In the genomic region with DNA sequence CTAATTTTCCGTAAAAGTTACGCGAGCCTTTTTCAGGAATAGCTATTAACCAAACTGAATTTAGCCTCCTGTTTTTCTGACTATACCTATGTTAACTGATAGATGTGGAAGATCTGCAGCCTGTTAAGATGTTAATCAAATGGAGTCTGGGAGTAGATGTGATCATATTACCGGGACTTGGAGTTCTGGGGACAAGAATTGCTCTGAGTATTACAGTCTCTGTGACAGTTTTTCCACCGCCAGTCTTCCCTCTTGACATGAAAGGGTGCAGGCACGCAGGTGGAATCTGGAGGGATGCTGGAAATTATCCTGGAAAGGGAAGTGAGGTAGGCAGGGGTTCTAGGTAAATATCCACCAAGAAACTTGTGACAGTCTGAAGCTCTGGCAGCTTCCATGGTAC, we compare ENCODE assay signal across 1 cellular context.
TF ChIP-seq lines count a peak whose summit lies in the region.

No MANE protein-coding gene starts in this region.

TF ChIP-seq in HepG2, 621 proteins besides CTCF, POLR2A, EP300 and RAD21 (continued from another document):
- TF ChIP-seq, protein P1, sequence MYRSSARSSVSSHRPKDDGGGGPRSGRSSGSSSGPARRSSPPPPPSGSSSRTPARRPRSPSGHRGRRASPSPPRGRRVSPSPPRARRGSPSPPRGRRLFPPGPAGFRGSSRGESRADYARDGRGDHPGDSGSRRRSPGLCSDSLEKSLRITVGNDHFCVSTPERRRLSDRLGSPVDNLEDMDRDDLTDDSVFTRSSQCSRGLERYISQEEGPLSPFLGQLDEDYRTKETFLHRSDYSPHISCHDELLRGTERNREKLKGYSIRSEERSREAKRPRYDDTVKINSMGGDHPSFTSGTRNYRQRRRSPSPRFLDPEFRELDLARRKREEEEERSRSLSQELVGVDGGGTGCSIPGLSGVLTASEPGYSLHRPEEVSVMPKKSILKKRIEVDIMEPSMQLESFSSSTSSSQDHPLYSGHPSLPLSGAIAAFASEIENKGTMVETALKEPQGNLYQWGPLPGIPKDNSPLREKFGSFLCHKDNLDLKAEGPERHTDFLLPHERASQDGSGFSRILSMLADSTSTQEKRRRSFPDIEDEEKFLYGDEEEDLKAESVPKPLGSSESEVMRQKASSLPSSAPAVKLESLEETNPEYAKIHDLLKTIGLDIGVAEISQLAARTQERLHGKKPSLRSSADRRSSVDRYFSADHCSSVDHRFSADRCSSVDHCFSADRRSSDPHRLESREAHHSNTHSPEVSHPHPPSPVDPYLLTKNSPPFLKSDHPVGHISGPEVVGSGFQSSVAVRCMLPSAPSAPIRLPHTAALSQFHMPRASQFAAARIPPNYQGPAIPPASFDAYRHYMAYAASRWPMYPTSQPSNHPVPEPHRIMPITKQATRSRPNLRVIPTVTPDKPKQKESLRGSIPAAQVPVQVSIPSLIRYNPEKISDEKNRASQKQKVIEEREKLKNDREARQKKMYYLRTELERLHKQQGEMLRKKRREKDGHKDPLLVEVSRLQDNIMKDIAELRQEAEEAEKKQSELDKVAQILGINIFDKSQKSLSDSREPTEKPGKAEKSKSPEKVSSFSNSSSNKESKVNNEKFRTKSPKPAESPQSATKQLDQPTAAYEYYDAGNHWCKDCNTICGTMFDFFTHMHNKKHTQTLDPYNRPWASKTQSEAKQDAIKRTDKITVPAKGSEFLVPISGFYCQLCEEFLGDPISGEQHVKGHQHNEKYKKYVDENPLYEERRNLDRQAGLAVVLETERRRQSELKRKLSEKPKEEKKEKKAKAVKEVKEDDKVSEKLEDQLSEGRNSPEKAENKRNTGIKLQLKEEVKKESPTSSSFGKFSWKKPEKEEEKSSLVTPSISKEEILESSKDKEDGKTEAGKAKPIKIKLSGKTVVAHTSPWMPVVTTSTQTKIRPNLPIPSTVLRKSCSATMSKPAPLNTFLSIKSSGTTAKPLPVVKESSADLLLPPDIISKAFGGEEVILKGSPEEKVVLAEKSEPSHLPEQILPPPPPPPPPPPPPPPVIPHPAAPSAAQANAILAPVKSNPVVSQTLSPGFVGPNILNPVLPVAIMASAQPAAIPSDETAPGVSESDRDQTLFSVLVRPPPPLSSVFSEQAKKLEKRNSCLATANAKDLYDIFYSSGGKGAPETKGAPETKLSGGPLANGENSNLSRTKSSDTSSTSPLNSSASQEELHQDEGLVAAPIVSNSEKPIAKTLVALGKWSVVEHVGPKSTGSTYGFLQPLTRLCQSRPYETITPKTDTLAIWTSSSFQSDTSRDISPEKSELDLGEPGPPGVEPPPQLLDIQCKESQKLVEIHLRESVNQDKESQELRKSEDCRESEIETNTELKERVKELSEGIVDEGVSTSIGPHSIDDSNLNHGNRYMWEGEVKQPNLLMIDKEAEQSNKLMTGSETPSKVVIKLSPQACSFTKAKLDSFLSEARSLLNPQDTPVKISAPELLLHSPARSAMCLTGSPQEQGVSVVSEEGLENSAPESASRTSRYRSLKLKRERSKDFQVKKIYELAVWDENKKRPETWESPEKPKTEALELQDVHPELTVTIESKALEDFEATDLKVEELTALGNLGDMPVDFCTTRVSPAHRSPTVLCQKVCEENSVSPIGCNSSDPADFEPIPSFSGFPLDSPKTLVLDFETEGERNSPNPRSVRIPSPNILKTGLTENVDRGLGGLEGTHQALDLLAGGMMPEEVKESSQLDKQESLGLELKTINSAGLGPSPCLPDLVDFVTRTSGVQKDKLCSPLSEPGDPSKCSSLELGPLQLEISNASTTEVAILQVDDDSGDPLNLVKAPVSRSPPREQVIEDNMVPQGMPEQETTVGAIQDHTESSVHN (CRISPR knock-in tag; IDR thresholded peaks at IDR 0.05): no peak
- TF ChIP-seq, protein P2, sequence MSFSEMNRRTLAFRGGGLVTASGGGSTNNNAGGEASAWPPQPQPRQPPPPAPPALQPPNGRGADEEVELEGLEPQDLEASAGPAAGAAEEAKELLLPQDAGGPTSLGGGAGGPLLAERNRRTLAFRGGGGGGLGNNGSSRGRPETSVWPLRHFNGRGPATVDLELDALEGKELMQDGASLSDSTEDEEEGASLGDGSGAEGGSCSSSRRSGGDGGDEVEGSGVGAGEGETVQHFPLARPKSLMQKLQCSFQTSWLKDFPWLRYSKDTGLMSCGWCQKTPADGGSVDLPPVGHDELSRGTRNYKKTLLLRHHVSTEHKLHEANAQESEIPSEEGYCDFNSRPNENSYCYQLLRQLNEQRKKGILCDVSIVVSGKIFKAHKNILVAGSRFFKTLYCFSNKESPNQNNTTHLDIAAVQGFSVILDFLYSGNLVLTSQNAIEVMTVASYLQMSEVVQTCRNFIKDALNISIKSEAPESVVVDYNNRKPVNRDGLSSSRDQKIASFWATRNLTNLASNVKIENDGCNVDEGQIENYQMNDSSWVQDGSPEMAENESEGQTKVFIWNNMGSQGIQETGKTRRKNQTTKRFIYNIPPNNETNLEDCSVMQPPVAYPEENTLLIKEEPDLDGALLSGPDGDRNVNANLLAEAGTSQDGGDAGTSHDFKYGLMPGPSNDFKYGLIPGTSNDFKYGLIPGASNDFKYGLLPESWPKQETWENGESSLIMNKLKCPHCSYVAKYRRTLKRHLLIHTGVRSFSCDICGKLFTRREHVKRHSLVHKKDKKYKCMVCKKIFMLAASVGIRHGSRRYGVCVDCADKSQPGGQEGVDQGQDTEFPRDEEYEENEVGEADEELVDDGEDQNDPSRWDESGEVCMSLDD (CRISPR knock-in tag; IDR thresholded peaks at IDR 0.05; ENCODE audit: borderline replicate concordance): no peak
- TF ChIP-seq, protein P3, sequence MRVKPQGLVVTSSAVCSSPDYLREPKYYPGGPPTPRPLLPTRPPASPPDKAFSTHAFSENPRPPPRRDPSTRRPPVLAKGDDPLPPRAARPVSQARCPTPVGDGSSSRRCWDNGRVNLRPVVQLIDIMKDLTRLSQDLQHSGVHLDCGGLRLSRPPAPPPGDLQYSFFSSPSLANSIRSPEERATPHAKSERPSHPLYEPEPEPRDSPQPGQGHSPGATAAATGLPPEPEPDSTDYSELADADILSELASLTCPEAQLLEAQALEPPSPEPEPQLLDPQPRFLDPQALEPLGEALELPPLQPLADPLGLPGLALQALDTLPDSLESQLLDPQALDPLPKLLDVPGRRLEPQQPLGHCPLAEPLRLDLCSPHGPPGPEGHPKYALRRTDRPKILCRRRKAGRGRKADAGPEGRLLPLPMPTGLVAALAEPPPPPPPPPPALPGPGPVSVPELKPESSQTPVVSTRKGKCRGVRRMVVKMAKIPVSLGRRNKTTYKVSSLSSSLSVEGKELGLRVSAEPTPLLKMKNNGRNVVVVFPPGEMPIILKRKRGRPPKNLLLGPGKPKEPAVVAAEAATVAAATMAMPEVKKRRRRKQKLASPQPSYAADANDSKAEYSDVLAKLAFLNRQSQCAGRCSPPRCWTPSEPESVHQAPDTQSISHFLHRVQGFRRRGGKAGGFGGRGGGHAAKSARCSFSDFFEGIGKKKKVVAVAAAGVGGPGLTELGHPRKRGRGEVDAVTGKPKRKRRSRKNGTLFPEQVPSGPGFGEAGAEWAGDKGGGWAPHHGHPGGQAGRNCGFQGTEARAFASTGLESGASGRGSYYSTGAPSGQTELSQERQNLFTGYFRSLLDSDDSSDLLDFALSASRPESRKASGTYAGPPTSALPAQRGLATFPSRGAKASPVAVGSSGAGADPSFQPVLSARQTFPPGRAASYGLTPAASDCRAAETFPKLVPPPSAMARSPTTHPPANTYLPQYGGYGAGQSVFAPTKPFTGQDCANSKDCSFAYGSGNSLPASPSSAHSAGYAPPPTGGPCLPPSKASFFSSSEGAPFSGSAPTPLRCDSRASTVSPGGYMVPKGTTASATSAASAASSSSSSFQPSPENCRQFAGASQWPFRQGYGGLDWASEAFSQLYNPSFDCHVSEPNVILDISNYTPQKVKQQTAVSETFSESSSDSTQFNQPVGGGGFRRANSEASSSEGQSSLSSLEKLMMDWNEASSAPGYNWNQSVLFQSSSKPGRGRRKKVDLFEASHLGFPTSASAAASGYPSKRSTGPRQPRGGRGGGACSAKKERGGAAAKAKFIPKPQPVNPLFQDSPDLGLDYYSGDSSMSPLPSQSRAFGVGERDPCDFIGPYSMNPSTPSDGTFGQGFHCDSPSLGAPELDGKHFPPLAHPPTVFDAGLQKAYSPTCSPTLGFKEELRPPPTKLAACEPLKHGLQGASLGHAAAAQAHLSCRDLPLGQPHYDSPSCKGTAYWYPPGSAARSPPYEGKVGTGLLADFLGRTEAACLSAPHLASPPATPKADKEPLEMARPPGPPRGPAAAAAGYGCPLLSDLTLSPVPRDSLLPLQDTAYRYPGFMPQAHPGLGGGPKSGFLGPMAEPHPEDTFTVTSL (CRISPR knock-in tag; IDR thresholded peaks at IDR 0.05; ENCODE audit: borderline replicate concordance): no peak
- no peak for TF ChIP-seq ZMYM3 (CRISPR knock-in tag; IDR thresholded peaks at IDR 0.05)
